ENCODE assay signal across 9 cellular contexts in genomic region chr22:36336246-36337182, GRCh38. TPM values are rescaled to one million over a fixed set of nuclear protein-coding genes. Genes with fewer than 3 reads are reported as not detected.
A peak's percentile ranks its signal among the peaks of the same experiment; 100 is the strongest.
DNase-seq lines count a peak whose midpoint lies in the region; TF ChIP-seq lines count a peak whose summit lies in the region.
"Had no signal": no experiment of that assay in that cellular context is flagged by ENCODE, and none has a peak within 500 bp of the region (broad histone marks: within the 10 kb centered on the region; RNA-seq: fewer than 3 reads in every experiment).

No MANE protein-coding gene starts in this region.

- no peak for DNase-seq in A673 (ENCODE audit: low spot score)
- no peak for DNase-seq in Karpas-422
- DNase-seq in dorsolateral prefrontal cortex: peak in 1 of 10 donors; percentile 65
- DNase-seq in nephron progenitor cell: no peak
- DNase-seq in erythroblast (lab: John Stamatoyannopoulos, UW): no peak
- no peak for DNase-seq in iPS-NIHi7 (ENCODE audit: extremely low spot score)
- no peak for DNase-seq in stimulated activated CD4-positive, alpha-beta T cell treated with anti-CD3 and anti-CD28 coated beads, Interleukin-4, amount 100 ng/mL, for 24 hours
- DNase-seq in DMS53 (lab: John Stamatoyannopoulos, UW): no peak
- DNase-seq: small intestine had no signal

- H3K27me3 Mint-ChIP-seq in nephron progenitor cell (ENCODE audit: low read depth, poor library complexity): no peaks in the 10 kb centered on the region

- CTCF ChIA-PET in A673 (lab: Charles Lee): no interaction called here

- H3K4me3 ChIP-seq in A673 (ENCODE audit: low read depth, low read length, poor library complexity, severe bottlenecking) (no peak overlapping the region), Karpas-422 (ENCODE audit: low read length) (no peak overlapping the region), dorsolateral prefrontal cortex (peak overlapping the region in 11 of 59 donors; percentile 9 to 57 (median 38))

- peaks cover 63% of the 10 kb centered on the region for H3K4me1 Mint-ChIP-seq in nephron progenitor cell

- intact Hi-C loops in A673 (cut with micrococcal nuclease; ENCODE audit: unreplicated experiment) (loop anchor here (5.0 kb wide), 1 partner anchor 36 kb away; no protein-coding TSS in a partner anchor), dorsolateral prefrontal cortex (cut with DNase I) (no loop called here)

- H3K27ac ChIP-seq in A673 (ENCODE audit: low read depth, low read length, poor library complexity, severe bottlenecking) (peak overlapping the region; percentile 96), Karpas-422 (ENCODE audit: low read length) (peak overlapping the region; percentile 70), dorsolateral prefrontal cortex (peak overlapping the region; percentile 68 to 99 (median 96))

- peaks cover 62% of the 10 kb centered on the region for H3K4me1 ChIP-seq in A673 (ENCODE audit: insufficient read depth, low read length, poor library complexity, severe bottlenecking)
- peaks cover 84% of the 10 kb centered on the region for H3K4me1 ChIP-seq in Karpas-422 (ENCODE audit: low read length)

- BruUV-seq in A673 (replicated peaks; lab: Mats Ljungman, UMichigan): no TSS peak

- H3K9me3 ChIP-seq in A673 (ENCODE audit: low read depth, low read length, poor library complexity, severe bottlenecking) (no peaks in the 10 kb centered on the region), Karpas-422 (ENCODE audit: low read length) (no peaks in the 10 kb centered on the region)

- H3K27me3 ChIP-seq in A673 (replicated peaks; ENCODE audit: insufficient read depth, low read depth, low read length, poor library complexity) (no peaks in the 10 kb centered on the region), Karpas-422 (ENCODE audit: low read length) (no peaks in the 10 kb centered on the region), dorsolateral prefrontal cortex (no peaks in the 10 kb centered on the region)

- H3K36me3 Mint-ChIP-seq in nephron progenitor cell (ENCODE audit: low read depth): peaks cover 45% of the 10 kb centered on the region

- no peak overlapping the region for H2AFZ ChIP-seq in Karpas-422 (ENCODE audit: low read length)

- H3K9me2 ChIP-seq in Karpas-422 (replicated peaks; ENCODE audit: insufficient read depth, low read length): no peaks in the 10 kb centered on the region

- no peak for TF ChIP-seq POLR2A in erythroblast (IDR thresholded peaks at IDR 0.05; ENCODE audit: low read length)

- no peak overlapping the region for H3K4me2 ChIP-seq in Karpas-422 (ENCODE audit: low read depth, low read length, poor library complexity, severe bottlenecking)

- H3K4me3 Mint-ChIP-seq in nephron progenitor cell: no peak overlapping the region

- POLR2A ChIA-PET in A673 (lab: Charles Lee; ENCODE audit: low non-redundant PET): no interaction called here

- H3K79me2 ChIP-seq in Karpas-422 (ENCODE audit: low read length): peaks cover 88% of the 10 kb centered on the region

- H4K20me1 ChIP-seq in Karpas-422 (ENCODE audit: insufficient read depth, low read depth, low read length): 0 out of 2 replicates have a peak, but pooled peaks cover 8% of the 10 kb centered on the region

- H3K36me3 ChIP-seq in A673 (ENCODE audit: insufficient read depth, low read length, poor library complexity, severe bottlenecking) (peaks cover 47% of the 10 kb centered on the region), Karpas-422 (ENCODE audit: insufficient read depth, low read length) (peaks cover 33% of the 10 kb centered on the region)

- no peaks in the 10 kb centered on the region for H3K9me3 Mint-ChIP-seq in nephron progenitor cell

- no peak overlapping the region for H3K9ac ChIP-seq in Karpas-422 (ENCODE audit: low read length)

- peak overlapping the region; percentile 93 for H3K27ac Mint-ChIP-seq in nephron progenitor cell

- TF ChIP-seq CTCF in A673 (conservative IDR thresholded peaks at IDR 0.05; ENCODE audit: low read depth, low read length): no peak
- TF ChIP-seq CTCF in dorsolateral prefrontal cortex (IDR thresholded peaks at IDR 0.05 in 54 of 56, conservative IDR thresholded peaks at IDR 0.05 in 2 of 56; ENCODE audit: low read depth in 1 of 56, partially characterized antibody in 56 of 56): no peak
- TF ChIP-seq CTCF in nephron progenitor cell (IDR thresholded peaks at IDR 0.05): no peak

RNA-seq across cellular contexts. Expression of gene MYH9, which starts 51.3 kb away (rescaled TPM):
- total RNA-seq in A673 (2021) (290 and 323 TPM in 2 replicates), dorsolateral prefrontal cortex (100 to 1,000 TPM in 119 of 120 experiments, 10 to 100 TPM in 1; 95.7 to 282 (median 162) TPM)
- total RNA-seq in Karpas-422 (2014; rRNA removed; shearing (Covaris generic); ENCODE audit: low replicate concordance): 57.5 and 95.1 TPM in 2 replicates
